In genomic region chr6:125078602-125079321, GRCh38 we compare ENCODE assay signal across 1 cellular context.
TF ChIP-seq lines count a peak whose summit lies in the region.

No MANE protein-coding gene starts in this region.

TF ChIP-seq in H1, 55 proteins besides CTCF, POLR2A, EP300 and RAD21:
- TF ChIP-seq SRF (IDR thresholded peaks at IDR 0.05; ENCODE audit: low read depth, low read length): no peak
- no peak for TF ChIP-seq TAF7 (optimal IDR thresholded peaks at IDR 0.05; ENCODE audit: borderline replicate concordance, low read depth, low read length)
- no peak for TF ChIP-seq MAX (IDR thresholded peaks at IDR 0.05)
- no peak for TF ChIP-seq NANOG (IDR thresholded peaks at IDR 0.05; ENCODE audit: insufficient read depth, low read depth, low read length, poor library complexity, severe bottlenecking)
- TF ChIP-seq EGR1 (IDR thresholded peaks at IDR 0.05; ENCODE audit: borderline replicate concordance, low read depth, low read length): no peak
- TF ChIP-seq RFX5 (IDR thresholded peaks at IDR 0.05; ENCODE audit: borderline replicate concordance, low read depth, low read length): no peak
- no peak for TF ChIP-seq YY1 (IDR thresholded peaks at IDR 0.05; ENCODE audit: low read depth, low read length)
- TF ChIP-seq ASH2L (IDR thresholded peaks at IDR 0.05; ENCODE audit: low read length): no peak
- TF ChIP-seq CREB1 (IDR thresholded peaks at IDR 0.05): no peak
- TF ChIP-seq RNF2 (IDR thresholded peaks at IDR 0.05; ENCODE audit: borderline replicate concordance, low read depth, low read length, missing control alignments, poor library complexity, severe bottlenecking): no peak
